Comparison of ENCODE assay signal across 16 cellular contexts in the genomic region with DNA sequence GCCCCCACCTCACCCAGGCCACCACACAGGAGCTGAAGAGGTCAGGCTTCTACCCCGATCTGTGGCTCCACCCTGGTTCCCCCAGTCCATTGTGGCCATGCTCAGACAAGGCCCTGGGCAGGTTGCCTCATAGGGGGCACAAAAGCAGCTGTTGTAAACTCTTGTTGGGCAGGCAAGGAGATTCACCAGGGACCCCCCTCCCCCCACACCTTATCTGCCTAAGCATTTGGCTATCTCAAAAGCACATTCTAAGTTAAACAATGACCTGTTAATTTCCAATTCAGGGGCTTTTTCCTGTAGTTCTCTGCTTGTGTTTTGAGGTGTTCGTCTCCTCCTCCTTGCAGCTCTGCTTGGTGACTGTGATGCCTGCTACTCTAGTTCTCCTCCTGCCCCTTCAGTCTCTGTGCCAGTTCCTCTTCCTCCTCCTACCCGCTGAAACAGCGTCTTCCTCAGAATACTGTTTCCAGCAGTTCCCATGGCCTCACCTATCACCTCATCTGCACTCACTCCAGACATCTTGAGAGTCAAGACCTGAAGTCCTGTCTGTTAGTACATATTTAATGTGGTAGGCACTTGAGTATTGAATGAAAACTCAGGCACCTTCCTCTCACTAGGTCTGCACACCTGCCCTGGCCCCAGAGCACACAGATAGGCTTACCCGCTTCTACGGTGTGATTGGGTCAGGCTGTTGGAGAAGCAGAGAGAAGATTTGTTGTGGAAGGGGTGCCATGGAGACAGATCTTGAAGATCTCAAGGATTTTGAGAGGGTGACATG. TPM values are rescaled to one million over a fixed set of nuclear protein-coding genes. Genes with fewer than 3 reads are reported as not detected.
DNase-seq lines count a peak whose midpoint lies in the region; ATAC-seq and TF ChIP-seq lines count a peak whose summit lies in the region.
"Had no signal": no experiment of that assay in that cellular context is flagged by ENCODE, and none has a peak within 500 bp of the region (broad histone marks: within the 10 kb centered on the region; RNA-seq: fewer than 3 reads in every experiment).

No MANE protein-coding gene starts in this region.

- peak overlapping the region; percentile 32 for H3K27ac ChIP-seq in caudate nucleus (ENCODE audit: low read depth, low read length)
- H3K27ac ChIP-seq: breast epithelium, esophagus squamous epithelium, psoas muscle, spleen had no signal

- peaks cover 14% of the 10 kb centered on the region for H3K9me3 Mint-ChIP-seq in neural crest cell
- H3K9me3 Mint-ChIP-seq: activated CD4-positive, alpha-beta memory T cell treated with anti-CD3 and anti-CD28 coated beads, Interleukin-2, amount 10 ng/mL, durations not matched to agents 7 days and 5 days; activated naive CD8-positive, alpha-beta T cell treated with anti-CD3 and anti-CD28 coated beads for 36 hours had no signal

- H3K4me1 Mint-ChIP-seq in neural crest cell, result peaks cover 17% of the 10 kb centered on the region

- no peak overlapping the region for H3K4me3 Mint-ChIP-seq in neural crest cell
- H3K4me3 Mint-ChIP-seq: activated CD4-positive, alpha-beta memory T cell treated with anti-CD3 and anti-CD28 coated beads, Interleukin-2, amount 10 ng/mL, durations not matched to agents 7 days and 5 days; activated naive CD8-positive, alpha-beta T cell treated with anti-CD3 and anti-CD28 coated beads for 36 hours; naive thymus-derived CD8-positive, alpha-beta T cell had no signal

- TF ChIP-seq CTCF in neural crest cell (conservative IDR thresholded peaks at IDR 0.05), result no peak

- DNase-seq in GDM1 (lab: John Stamatoyannopoulos, UW) (peak; percentile 57), MV-4-11 (lab: John Stamatoyannopoulos, UW) (peak; percentile 21), caudate nucleus (lab: John Stamatoyannopoulos, UW) (no peak), neural crest cell (ENCODE audit: low read depth, low spot score) (no peak), UCSD-AML1 (lab: John Stamatoyannopoulos, UW; ENCODE audit: unreplicated experiment) (no peak), T1000 (lab: John Stamatoyannopoulos, UW) (no peak)
- DNase-seq: activated CD4-positive, alpha-beta memory T cell treated with anti-CD3 and anti-CD28 coated beads, Interleukin-2, amount 10 ng/mL, durations not matched to agents 7 days and 5 days; activated naive CD8-positive, alpha-beta T cell treated with anti-CD3 and anti-CD28 coated beads for 36 hours; esophagus squamous epithelium; naive thymus-derived CD8-positive, alpha-beta T cell; psoas muscle; SK-N-SH; spleen had no signal

- H3K27ac Mint-ChIP-seq in neural crest cell (ENCODE audit: unreplicated experiment), result peak overlapping the region; percentile 37
- H3K27ac Mint-ChIP-seq: activated CD4-positive, alpha-beta memory T cell treated with anti-CD3 and anti-CD28 coated beads, Interleukin-2, amount 10 ng/mL, durations not matched to agents 7 days and 5 days; activated naive CD8-positive, alpha-beta T cell treated with anti-CD3 and anti-CD28 coated beads for 36 hours had no signal

- peaks cover 30% of the 10 kb centered on the region for H3K36me3 Mint-ChIP-seq in neural crest cell (ENCODE audit: low read depth)

- ATAC-seq in HG03442 (IDR thresholded peaks at IDR 0.05; ENCODE audit: unreplicated experiment) (no peak), GM21723 (IDR thresholded peaks at IDR 0.05; ENCODE audit: unreplicated experiment) (no peak)
- ATAC-seq: naive thymus-derived CD8-positive, alpha-beta T cell; psoas muscle had no signal

- no peaks in the 10 kb centered on the region for H3K27me3 Mint-ChIP-seq in neural crest cell (ENCODE audit: low read depth)
- H3K27me3 Mint-ChIP-seq: activated CD4-positive, alpha-beta memory T cell treated with anti-CD3 and anti-CD28 coated beads, Interleukin-2, amount 10 ng/mL, durations not matched to agents 7 days and 5 days; activated naive CD8-positive, alpha-beta T cell treated with anti-CD3 and anti-CD28 coated beads for 36 hours; naive thymus-derived CD8-positive, alpha-beta T cell had no signal

RNA-seq across cellular contexts. Expression of a gene that starts 31.7 kb away (rescaled TPM):
- 42.3 and 45.8 TPM in 2 replicates for total RNA-seq in neural crest cell

Comparison
In these comparisons a context has a peak if more than half of its experiments do, and no peak if none do; other contexts are left out.
1. DNase-seq: peak in GDM1 (single experiment) and MV-4-11 (single experiment); none in caudate nucleus (0 of 61), neural crest cell (single experiment), UCSD-AML1 (single experiment) and T1000 (single experiment).